In the genomic region with DNA sequence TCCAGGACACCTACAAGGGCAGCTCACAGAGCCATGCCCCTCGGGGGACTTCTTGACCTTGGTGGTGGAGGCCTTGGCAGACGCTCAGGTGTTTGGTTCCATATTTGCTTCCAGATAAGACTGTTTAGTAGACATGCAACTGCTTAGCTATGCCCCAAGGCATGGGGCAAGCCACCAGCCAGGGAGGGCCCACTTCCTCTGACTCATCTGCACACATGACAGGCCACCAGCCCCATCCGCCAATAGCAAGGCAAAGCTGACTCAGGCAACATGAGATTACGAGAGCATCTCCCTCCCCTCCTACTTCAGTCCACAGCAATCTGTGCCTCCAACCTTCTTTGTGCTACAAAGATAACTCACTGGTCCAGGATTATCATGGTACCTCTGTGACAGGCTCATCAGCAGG, we compare ENCODE assay signal across 10 cellular contexts. TPM values are rescaled to one million over a fixed set of nuclear protein-coding genes. Genes with fewer than 3 reads are reported as not detected.
DNase-seq lines count a peak whose midpoint lies in the region; ATAC-seq and TF ChIP-seq lines count a peak whose summit lies in the region.
"Had no signal": no experiment of that assay in that cellular context is flagged by ENCODE, and none has a peak within 500 bp of the region (broad histone marks: within the 10 kb centered on the region; RNA-seq: fewer than 3 reads in every experiment).

No MANE protein-coding gene starts in this region.

- TF ChIP-seq CTCF in A673 (conservative IDR thresholded peaks at IDR 0.05; ENCODE audit: low read depth, low read length) = no peak
- no peak for TF ChIP-seq CTCF in HFFc6 (IDR thresholded peaks at IDR 0.05)

- no peaks in the 10 kb centered on the region for H3K27me3 ChIP-seq in A673 (replicated peaks; ENCODE audit: insufficient read depth, low read depth, low read length, poor library complexity)
- H3K27me3 ChIP-seq: upper lobe of left lung had no signal

- intact Hi-C loops in A673 (cut with micrococcal nuclease; ENCODE audit: unreplicated experiment) = no loop called here

- H3K4me3 ChIP-seq in A673 (ENCODE audit: low read depth, low read length, poor library complexity, severe bottlenecking) = no peak overlapping the region
- H3K4me3 ChIP-seq: upper lobe of left lung had no signal

- peaks cover 81% of the 10 kb centered on the region for H3K4me1 Mint-ChIP-seq in HFFc6 (ENCODE audit: low read depth)

- H3K27ac ChIP-seq in A673 (ENCODE audit: low read depth, low read length, poor library complexity, severe bottlenecking) = no peak overlapping the region

- peaks cover 15% of the 10 kb centered on the region; the same call in 1 of the 2 replicates for H3K36me3 Mint-ChIP-seq in HFFc6 (ENCODE audit: low read depth)

- peak; percentile 11 for DNase-seq in A673 (ENCODE audit: low spot score)
- peak; percentile 89 for DNase-seq in HFFc6
- peak; percentile 70 for DNase-seq in SW480 (ENCODE audit: low spot score)
- peak; percentile 79 for DNase-seq in foreskin melanocyte
- no peak for DNase-seq in RPMI8226
- DNase-seq: anterior cingulate cortex had no signal

- ATAC-seq in HG03175 (IDR thresholded peaks at IDR 0.05; ENCODE audit: unreplicated experiment) (no peak), HG03097 (IDR thresholded peaks at IDR 0.05; ENCODE audit: low FRiP score, unreplicated experiment) (no peak), GM21447 (IDR thresholded peaks at IDR 0.05; ENCODE audit: unreplicated experiment) (no peak)

- CTCF ChIA-PET in A673 (lab: Charles Lee) = no interaction called here

- peaks cover 5% of the 10 kb centered on the region; the same call in 1 of the 2 replicates for H3K27me3 Mint-ChIP-seq in HFFc6 (ENCODE audit: insufficient read depth)

- H3K36me3 ChIP-seq in A673 (ENCODE audit: insufficient read depth, low read length, poor library complexity, severe bottlenecking) = no peaks in the 10 kb centered on the region
- H3K36me3 ChIP-seq: upper lobe of left lung had no signal

- POLR2A ChIA-PET in A673 (lab: Charles Lee; ENCODE audit: low non-redundant PET) = no interaction called here

- H3K9me3 Mint-ChIP-seq in HFFc6 = no peaks in the 10 kb centered on the region

- H3K4me1 ChIP-seq in A673 (ENCODE audit: insufficient read depth, low read length, poor library complexity, severe bottlenecking) = no peaks in the 10 kb centered on the region

- no TSS peak for BruUV-seq in A673 (replicated peaks; lab: Mats Ljungman, UMichigan)

- H3K4me3 Mint-ChIP-seq in HFFc6 = no peak overlapping the region

- H3K9me3 ChIP-seq in A673 (ENCODE audit: low read depth, low read length, poor library complexity, severe bottlenecking) = no peaks in the 10 kb centered on the region
- H3K9me3 ChIP-seq: upper lobe of left lung had no signal

- H3K27ac Mint-ChIP-seq in HFFc6 = peak overlapping the region; percentile 82

RNA-seq across cellular contexts. Expression of gene KCNMA1, which starts 54.9 kb away (rescaled TPM):
- total RNA-seq in A673 (2021) = 0.84 and 1.3 TPM in 2 replicates
- total RNA-seq in HFFc6 (2021; fragmentation: NEBNext Ultra II Directional; extraction: Animal tissue kit (Norgen Biotek cat#: 25700)) = 100 to 1,000 TPM in 2 of 6 experiments, 10 to 100 TPM in 4; 87.1 to 191 (median 93.5) TPM

Comparison
In these comparisons a context has a peak if more than half of its experiments do, and no peak if none do; other contexts are left out.
1. RNA of gene KCNMA1, which starts 54.9 kb away (total RNA-seq): 87.1 to 191 TPM in HFFc6; 0.84 to 1.3 TPM in A673; every median in the first group is over 10 times any median in the second.